9 cellular contexts compared by ENCODE assay signal in the genomic region with DNA sequence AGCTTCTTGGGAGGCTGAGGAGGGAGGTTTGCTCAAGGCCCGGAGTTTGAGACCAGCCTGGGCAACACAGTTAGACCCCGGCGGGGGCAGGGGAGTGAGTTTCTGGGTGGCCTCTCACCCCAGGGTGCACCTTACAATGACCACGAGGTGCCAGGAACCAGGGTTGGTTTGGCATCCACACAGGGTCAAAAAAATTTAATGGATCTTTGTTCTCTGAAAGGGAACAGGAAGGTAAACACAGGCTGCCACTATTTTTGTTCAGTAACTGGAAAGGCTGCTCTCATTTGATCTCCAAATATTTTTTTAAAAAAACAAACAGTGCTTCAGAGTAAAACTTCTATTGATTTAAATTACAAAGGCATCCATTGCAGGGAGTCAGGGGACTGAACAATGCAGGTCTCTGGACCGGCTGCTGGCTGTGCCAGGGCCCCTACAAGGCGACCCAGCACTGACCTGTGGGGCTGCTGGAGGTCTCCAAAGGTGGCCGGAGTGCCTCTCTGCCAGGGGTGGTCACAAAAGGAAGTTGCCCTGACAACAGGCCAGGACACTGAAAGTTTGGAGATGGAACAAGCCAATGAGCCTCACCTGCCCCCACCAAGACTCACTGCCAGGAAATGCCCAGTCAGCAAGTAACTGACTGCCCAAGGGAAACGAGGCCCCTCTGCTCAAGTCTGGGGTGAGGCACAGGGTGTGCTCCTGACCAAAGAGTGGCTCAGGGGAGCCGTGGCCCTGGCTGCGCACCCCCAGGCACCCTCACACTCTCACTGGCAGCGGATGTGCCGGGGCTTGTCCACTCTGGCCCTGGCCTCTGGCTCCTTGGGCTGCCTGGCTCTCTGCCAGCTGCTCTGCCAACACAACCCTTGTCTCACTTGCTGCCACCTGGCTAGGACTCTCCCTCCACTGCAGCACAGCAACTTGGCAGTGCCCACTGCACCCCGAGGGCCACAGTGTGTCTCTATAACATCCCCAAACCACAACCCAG. TPM values are rescaled to one million over a fixed set of nuclear protein-coding genes. Genes with fewer than 3 reads are reported as not detected.
DNase-seq lines count a peak whose midpoint lies in the region; TF ChIP-seq lines count a peak whose summit lies in the region.
"Had no signal": no experiment of that assay in that cellular context is flagged by ENCODE, and none has a peak within 500 bp of the region (broad histone marks: within the 10 kb centered on the region; RNA-seq: fewer than 3 reads in every experiment).

No MANE protein-coding gene starts in this region.

- H3K27ac ChIP-seq in caudate nucleus (ENCODE audit: low read depth, low read length) (peak overlapping the region; percentile 81), tibial nerve (peak overlapping the region in 3 of 4 donors; percentile 60 to 82 (median 65))

- peaks cover 0 to 99% (median 13%) of the 10 kb centered on the region in 3 donors for H3K36me3 ChIP-seq in tibial nerve

- peaks cover 0 to 20% (median 0%) of the 10 kb centered on the region in 4 donors for H3K4me1 ChIP-seq in tibial nerve

- TF ChIP-seq POLR2A in tibial nerve (IDR thresholded peaks at IDR 0.05) = no peak

- no peaks in the 10 kb centered on the region for H3K27me3 ChIP-seq in tibial nerve

- DNase-seq in NCI-H1417 (lab: John Stamatoyannopoulos, UW) (peak in 2 of 3 experiments; percentile 53 to 70), NCI-H1417 treated with DMSO at 0.1 percent for 48 hours (lab: John Stamatoyannopoulos, UW) (no peak), caudate nucleus (lab: John Stamatoyannopoulos, UW) (peak in 24 of 61 donors; percentile 9 to 75 (median 28)), lung microvascular endothelial cell (ENCODE audit: low read depth in 2 of 2) (peak; percentile 21 to 92), tibial nerve (ENCODE audit: low spot score in 2 of 2) (no peak), NCI-H526 treated with DMSO at 0.1 percent for 48 hours (lab: John Stamatoyannopoulos, UW) (no peak), NCI-H2107 (lab: John Stamatoyannopoulos, UW) (no peak)
- DNase-seq in activated effector memory CD4-positive, alpha-beta T cell treated with Interleukin-2 at 50 U/mL for 16 hours = no peak
- DNase-seq: mesendoderm had no signal

- no peak overlapping the region for H3K4me3 ChIP-seq in tibial nerve

- peak in 1 of 2 donors; percentile 18 for TF ChIP-seq EP300 in tibial nerve (IDR thresholded peaks at IDR 0.05)

- no peaks in the 10 kb centered on the region for H3K9me3 ChIP-seq in tibial nerve

- 46 to 50% methylated on average over 9 to 11 of the region's 13 CpGs for WGBS in tibial nerve, 2 donors

- no peak for TF ChIP-seq CTCF in tibial nerve (IDR thresholded peaks at IDR 0.05)

RNA-seq across cellular contexts. Expression of a gene that starts 51.8 kb away (rescaled TPM):
- 45.8 and 55.2 TPM in 2 replicates for total RNA-seq in lung microvascular endothelial cell
- 10 to 100 TPM; 36.9 to 78.6 (median 52.0) TPM for total RNA-seq in tibial nerve

Comparison
In these comparisons a context has a peak if more than half of its experiments do, and no peak if none do; other contexts are left out.
1. DNase-seq: peak in NCI-H1417 (2 of 3) and lung microvascular endothelial cell (2 of 2); none in NCI-H1417 treated with DMSO at 0.1 percent for 48 hours (single experiment), tibial nerve (0 of 2), NCI-H526 treated with DMSO at 0.1 percent for 48 hours (single experiment), NCI-H2107 (single experiment) and activated effector memory CD4-positive, alpha-beta T cell treated with Interleukin-2 at 50 U/mL for 16 hours (single experiment).